Comparison of ENCODE assay signal across 10 cellular contexts in genomic region chr13:101917833-101918755, GRCh38.
A peak's percentile ranks its signal among the peaks of the same experiment; 100 is the strongest.
DNase-seq lines count a peak whose midpoint lies in the region; ATAC-seq and TF ChIP-seq lines count a peak whose summit lies in the region.
"Had no signal": no experiment of that assay in that cellular context is flagged by ENCODE, and none has a peak within 500 bp of the region (broad histone marks: within the 10 kb centered on the region; RNA-seq: fewer than 3 reads in every experiment).

No MANE protein-coding gene starts in this region.

- H3K79me2 ChIP-seq in osteoblast (ENCODE audit: insufficient read depth, low read length): no peaks in the 10 kb centered on the region

- peaks cover 58% of the 10 kb centered on the region for H3K27me3 Mint-ChIP-seq in activated T-helper 2 cell treated with anti-CD3 and anti-CD28 coated beads, Interferon-gamma antibody, Interleukin-2, Interleukin-4, amounts not matched to agents 10 μg/mL and 5 μg/mL and 100 μg/mL, durations not matched to agents 14 hours and 24 hours and 36 hours (ENCODE audit: low read depth)

- intact Hi-C loops in activated T-helper 2 cell treated with anti-CD3 and anti-CD28 coated beads, Interferon-gamma antibody, Interleukin-2, Interleukin-4, amounts not matched to agents 10 μg/mL and 5 μg/mL and 100 μg/mL, durations not matched to agents 14 hours and 24 hours and 36 hours (cut with micrococcal nuclease): loop anchor here (5.0 to 10.0 kb wide), 2 partner anchors 503 to 1946 kb away; partner anchors contain the start of genes NALCN and ZIC5
- intact Hi-C loops in mucosa of descending colon (cut with DNase I, micrococcal nuclease): no loop called here

- no peak overlapping the region for H2AFZ ChIP-seq in osteoblast (ENCODE audit: low read length)

- H3K9me3 ChIP-seq in WERI-Rb-1 (ENCODE audit: severe bottlenecking) (no peaks in the 10 kb centered on the region), osteoblast (ENCODE audit: low read depth, low read length) (no peaks in the 10 kb centered on the region), mucosa of descending colon (no peaks in the 10 kb centered on the region)
- H3K9me3 ChIP-seq: neutrophil, uterus had no signal

- H3K27me3 ChIP-seq in WERI-Rb-1 (ENCODE audit: insufficient read depth, low read depth, severe bottlenecking) (peaks cover 16% of the 10 kb centered on the region), osteoblast (ENCODE audit: insufficient read depth, low read length) (peaks cover 47% of the 10 kb centered on the region)

- ATAC-seq in GM18907 (IDR thresholded peaks at IDR 0.05; ENCODE audit: unreplicated experiment) (no peak), mucosa of descending colon (no peak)

- TF ChIP-seq CTCF in WERI-Rb-1 (IDR thresholded peaks at IDR 0.05; ENCODE audit: low read depth, low read length): peak; percentile 25
- TF ChIP-seq CTCF in osteoblast (IDR thresholded peaks at IDR 0.05; ENCODE audit: extremely low read depth, low read depth, low read length): no peak
- TF ChIP-seq CTCF in mucosa of descending colon (IDR thresholded peaks at IDR 0.05): no peak

- H3K36me3 ChIP-seq in WERI-Rb-1 (no peaks in the 10 kb centered on the region), osteoblast (ENCODE audit: insufficient read depth, low read length) (no peaks in the 10 kb centered on the region), mucosa of descending colon (ENCODE audit: low read depth) (no peaks in the 10 kb centered on the region)
- H3K36me3 ChIP-seq: neutrophil, uterus had no signal

- peak overlapping the region; percentile 53 for H3K27ac ChIP-seq in WERI-Rb-1
- no peak overlapping the region for H3K27ac ChIP-seq in osteoblast (ENCODE audit: low read depth, low read length)
- H3K27ac ChIP-seq: neutrophil, uterus had no signal

- H3K4me1 ChIP-seq in osteoblast (ENCODE audit: insufficient read depth, low read length) (no peaks in the 10 kb centered on the region), mucosa of descending colon (ENCODE audit: low read depth) (no peaks in the 10 kb centered on the region)
- H3K4me1 ChIP-seq: uterus had no signal

- no peak overlapping the region for H3K4me2 ChIP-seq in osteoblast (ENCODE audit: insufficient read depth, low read length)

- H3K4me3 ChIP-seq in WERI-Rb-1 (ENCODE audit: low read depth, low read length) (peak overlapping the region; percentile 70), osteoblast (ENCODE audit: insufficient read depth, low read length) (no peak overlapping the region), mucosa of descending colon (no peak overlapping the region)
- H3K4me3 ChIP-seq: uterus had no signal

- DNase-seq in G401 (ENCODE audit: low spot score): peak; percentile 74
- peak; percentile 51 to 65 for DNase-seq in NCI-H1930 (lab: John Stamatoyannopoulos, UW)
- peak; percentile 92 for DNase-seq in WERI-Rb-1
- peak; percentile 50 for DNase-seq in osteoblast (ENCODE audit: insufficient read length, low spot score, missing footprints)
- DNase-seq in activated T-helper 2 cell treated with anti-CD3 and anti-CD28 coated beads, Interferon-gamma antibody, Interleukin-2, Interleukin-4, amounts not matched to agents 10 μg/mL and 5 μg/mL and 100 μg/mL, durations not matched to agents 14 hours and 24 hours and 36 hours (ENCODE audit: low spot score): no peak
- DNase-seq in mucosa of descending colon: no peak
- no peak for DNase-seq in OCI-M2 (lab: John Stamatoyannopoulos, UW; ENCODE audit: unreplicated experiment)
- DNase-seq: uterus had no signal

- H3K9me3 Mint-ChIP-seq in activated T-helper 2 cell treated with anti-CD3 and anti-CD28 coated beads, Interferon-gamma antibody, Interleukin-2, Interleukin-4, amounts not matched to agents 10 μg/mL and 5 μg/mL and 100 μg/mL, durations not matched to agents 14 hours and 24 hours and 36 hours: no peaks in the 10 kb centered on the region

- no peak overlapping the region for H3K4me3 Mint-ChIP-seq in activated T-helper 2 cell treated with anti-CD3 and anti-CD28 coated beads, Interferon-gamma antibody, Interleukin-2, Interleukin-4, amounts not matched to agents 10 μg/mL and 5 μg/mL and 100 μg/mL, durations not matched to agents 14 hours and 24 hours and 36 hours (ENCODE audit: low read depth)

- no peaks in the 10 kb centered on the region for H3K4me1 Mint-ChIP-seq in activated T-helper 2 cell treated with anti-CD3 and anti-CD28 coated beads, Interferon-gamma antibody, Interleukin-2, Interleukin-4, amounts not matched to agents 10 μg/mL and 5 μg/mL and 100 μg/mL, durations not matched to agents 14 hours and 24 hours and 36 hours (ENCODE audit: low read depth)

- H3K36me3 Mint-ChIP-seq in activated T-helper 2 cell treated with anti-CD3 and anti-CD28 coated beads, Interferon-gamma antibody, Interleukin-2, Interleukin-4, amounts not matched to agents 10 μg/mL and 5 μg/mL and 100 μg/mL, durations not matched to agents 14 hours and 24 hours and 36 hours (ENCODE audit: low read depth): no peaks in the 10 kb centered on the region

- in situ Hi-C loops in G401 (cut with HindIII; ENCODE audit: low sequenced_read_pairs): no loop called here

- H4K20me1 ChIP-seq in osteoblast (ENCODE audit: insufficient read depth, low read length): no peaks in the 10 kb centered on the region

- no peak overlapping the region for H3K27ac Mint-ChIP-seq in activated T-helper 2 cell treated with anti-CD3 and anti-CD28 coated beads, Interferon-gamma antibody, Interleukin-2, Interleukin-4, amounts not matched to agents 10 μg/mL and 5 μg/mL and 100 μg/mL, durations not matched to agents 14 hours and 24 hours and 36 hours

Comparison
In these comparisons a context has a peak if more than half of its experiments do, and no peak if none do; other contexts are left out.
1. DNase-seq: peak in G401 (single experiment), NCI-H1930 (2 of 2), WERI-Rb-1 (single experiment) and osteoblast (single experiment); none in activated T-helper 2 cell treated with anti-CD3 and anti-CD28 coated beads, Interferon-gamma antibody, Interleukin-2, Interleukin-4, amounts not matched to agents 10 μg/mL and 5 μg/mL and 100 μg/mL, durations not matched to agents 14 hours and 24 hours and 36 hours (single experiment), mucosa of descending colon (0 of 3) and OCI-M2 (single experiment).